31 cellular contexts compared by ENCODE assay signal in the genomic region with DNA sequence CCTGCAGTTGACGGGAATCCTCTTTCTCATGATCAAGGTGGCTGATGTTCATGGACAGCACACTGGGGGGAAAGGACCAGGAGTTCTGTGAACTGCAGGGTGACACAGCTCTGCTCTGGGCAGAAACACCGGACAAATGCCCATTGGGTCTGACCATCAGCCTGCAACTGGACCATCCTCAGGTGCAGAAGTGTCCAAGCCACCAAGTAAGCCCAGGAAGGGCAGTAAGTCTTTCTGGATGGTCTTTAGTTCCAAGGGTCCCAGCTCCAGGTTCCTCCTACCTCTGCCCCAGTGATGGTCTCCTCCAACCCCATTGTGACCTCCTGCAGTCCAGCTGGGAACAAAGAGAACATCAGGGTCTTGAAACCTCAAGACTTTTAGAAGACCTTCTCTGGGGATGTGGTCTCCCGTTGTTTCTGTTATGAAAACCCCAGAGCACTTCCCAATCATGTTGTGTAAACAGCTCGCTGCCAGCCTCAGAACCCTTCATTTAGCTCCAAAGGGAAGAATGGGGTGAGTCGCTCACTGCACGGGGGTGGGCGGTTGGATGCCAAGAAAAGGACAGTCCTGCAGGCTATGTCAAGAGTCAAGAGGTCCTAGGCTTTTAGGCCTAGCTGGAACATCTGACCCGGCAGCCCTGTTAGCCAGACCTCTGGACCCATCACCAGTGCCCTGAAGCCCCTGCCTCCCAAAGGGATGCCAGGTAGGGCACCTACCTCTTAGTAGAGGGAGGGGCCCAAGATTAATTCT. TPM values are rescaled to one million over a fixed set of nuclear protein-coding genes. Genes with fewer than 3 reads are reported as not detected.
DNase-seq lines count a peak whose midpoint lies in the region; ATAC-seq and TF ChIP-seq lines count a peak whose summit lies in the region.
"Had no signal": no experiment of that assay in that cellular context is flagged by ENCODE, and none has a peak within 500 bp of the region (broad histone marks: within the 10 kb centered on the region; RNA-seq: fewer than 3 reads in every experiment).

No MANE protein-coding gene starts in this region.

- CTCF ChIA-PET in activated CD4-positive, alpha-beta T cell treated with anti-CD3 and anti-CD28 coated beads for 36 hours (lab: Charles Lee) = interaction anchor here (0.9 to 4.1 kb wide), 10 partner anchors 12 to 89 kb away, joined by 3 to 52 read pairs (median 8); no protein-coding TSS in a partner anchor
- CTCF ChIA-PET in MCF 10A (lab: Yijun Ruan, JAX) = interaction anchor here (0.5 to 3.4 kb wide), 7 partner anchors 11 to 1119 kb away, joined by 3 to 24 read pairs (median 4); no protein-coding TSS in a partner anchor
- CTCF ChIA-PET in mammary epithelial cell (lab: Charles Lee; ENCODE audit: low non-redundant PET) = no interaction called here

- H4K20me1 ChIP-seq in mammary epithelial cell (ENCODE audit: insufficient read depth, low read length) (no peaks in the 10 kb centered on the region), osteoblast (ENCODE audit: insufficient read depth, low read length) (no peaks in the 10 kb centered on the region)

- H3K4me1 Mint-ChIP-seq in activated CD4-positive, alpha-beta T cell treated with anti-CD3 and anti-CD28 coated beads for 36 hours = peaks cover 78% of the 10 kb centered on the region
- no peaks in the 10 kb centered on the region for H3K4me1 Mint-ChIP-seq in MCF 10A (ENCODE audit: insufficient read depth, unreplicated experiment)
- peaks cover 71% of the 10 kb centered on the region for H3K4me1 Mint-ChIP-seq in activated naive CD8-positive, alpha-beta T cell treated with anti-CD3 and anti-CD28 coated beads, Interleukin-2, amount 50 U/mL, for 24 hours

- H3K4me2 ChIP-seq in mammary epithelial cell (ENCODE audit: insufficient read depth, low read depth, low read length) (no peak overlapping the region), osteoblast (ENCODE audit: insufficient read depth, low read length) (no peak overlapping the region)

- H3K27me3 Mint-ChIP-seq in activated CD4-positive, alpha-beta T cell treated with anti-CD3 and anti-CD28 coated beads for 36 hours = no peaks in the 10 kb centered on the region
- H3K27me3 Mint-ChIP-seq in MCF 10A (ENCODE audit: insufficient read depth, unreplicated experiment) = no peaks in the 10 kb centered on the region
- H3K27me3 Mint-ChIP-seq in activated naive CD8-positive, alpha-beta T cell treated with anti-CD3 and anti-CD28 coated beads, Interleukin-2, amount 50 U/mL, for 24 hours = no peaks in the 10 kb centered on the region

- H3K79me2 ChIP-seq in mammary epithelial cell (ENCODE audit: insufficient read depth, low read length) (no peaks in the 10 kb centered on the region), osteoblast (ENCODE audit: insufficient read depth, low read length) (no peaks in the 10 kb centered on the region)

- H3K9ac ChIP-seq in mammary epithelial cell (ENCODE audit: insufficient read depth, low read length) = no peak overlapping the region

- DNase-seq in activated CD4-positive, alpha-beta T cell treated with anti-CD3 and anti-CD28 coated beads for 36 hours = no peak
- no peak for DNase-seq in activated CD4-positive, alpha-beta T cell treated with anti-CD3 and anti-CD28 coated beads, Interleukin-2, amount 50 U/mL, for 1 hour
- DNase-seq in MCF 10A (ENCODE audit: unreplicated experiment) = peak; percentile 36
- DNase-seq in mammary epithelial cell = no peak
- no peak for DNase-seq in activated naive CD8-positive, alpha-beta T cell treated with anti-CD3 and anti-CD28 coated beads, Interleukin-2, amount 50 U/mL, for 24 hours
- no peak for DNase-seq in hepatic stellate cell (ENCODE audit: low spot score)
- DNase-seq in stimulated activated CD4-positive, alpha-beta T cell treated with anti-CD3 and anti-CD28 coated beads, Interleukin-4, amount 100 ng/mL, for 4 hours = no peak
- DNase-seq in osteoblast (ENCODE audit: insufficient read length, low spot score, missing footprints) = no peak
- DNase-seq: activated CD4-positive, alpha-beta T cell treated with anti-CD3 and anti-CD28 coated beads for 48 hours; activated CD8-positive, alpha-beta memory T cell treated with anti-CD3 and anti-CD28 coated beads, Interleukin-2, amount 50 U/mL, for 4 hours; amniotic stem cell; C1 segment of cervical spinal cord; DND-41; esophagus squamous epithelium; foreskin keratinocyte; GF-D8; head of caudate nucleus; MM.1S; natural killer cell; NCI-H1105 treated with DMSO at 0.1 percent for 48 hours; NCI-H187 treated with DMSO at 0.1 percent for 48 hours; NCI-H2171; NCI-H510A; stimulated activated CD4-positive, alpha-beta T cell treated with anti-CD3 and anti-CD28 coated beads, Interleukin-15, amount 100 ng/mL, for 24 hours; T-helper 9 cell; upper lobe of left lung had no signal

- H2AFZ ChIP-seq in mammary epithelial cell (ENCODE audit: low read depth, low read length) (no peak overlapping the region), osteoblast (ENCODE audit: low read length) (no peak overlapping the region)

- intact Hi-C loops in activated CD4-positive, alpha-beta T cell treated with anti-CD3 and anti-CD28 coated beads for 36 hours (cut with DNase I, micrococcal nuclease) = no loop called here
- intact Hi-C loops in MCF 10A (cut with micrococcal nuclease) (no loop called here), mammary epithelial cell (cut with micrococcal nuclease) (no loop called here)

- no peaks in the 10 kb centered on the region for H3K36me3 Mint-ChIP-seq in activated CD4-positive, alpha-beta T cell treated with anti-CD3 and anti-CD28 coated beads for 36 hours (ENCODE audit: low read depth)
- no peaks in the 10 kb centered on the region for H3K36me3 Mint-ChIP-seq in MCF 10A (ENCODE audit: insufficient read depth, unreplicated experiment)
- H3K36me3 Mint-ChIP-seq in activated naive CD8-positive, alpha-beta T cell treated with anti-CD3 and anti-CD28 coated beads, Interleukin-2, amount 50 U/mL, for 24 hours (ENCODE audit: low read depth) = no peaks in the 10 kb centered on the region
- H3K36me3 Mint-ChIP-seq: brain; natural killer cell; stimulated activated memory B cell treated with anti-CD40 and anti-IgM and Interleukin-4, amounts not matched to agents 10 μg/mL and 1 μg/mL and 100 μg/mL, for 72 hours had no signal

- H3K27me3 ChIP-seq in mammary epithelial cell (ENCODE audit: insufficient read depth, low read length) (no peaks in the 10 kb centered on the region), osteoblast (ENCODE audit: insufficient read depth, low read length) (no peaks in the 10 kb centered on the region)

- no peak overlapping the region for H3K4me3 ChIP-seq in mammary epithelial cell (replicated peaks in 1 of 3; ENCODE audit: insufficient read depth in 1 of 3, low read depth in 2 of 3, low read length in 3 of 3)
- H3K4me3 ChIP-seq in osteoblast (ENCODE audit: insufficient read depth, low read length) = no peak overlapping the region
- H3K4me3 ChIP-seq: dorsolateral prefrontal cortex, esophagus squamous epithelium, upper lobe of left lung had no signal

- in situ Hi-C loops in mammary epithelial cell (cut with MboI; ENCODE audit: low sequenced_read_pairs in 2 of 2) = no loop called here

- H3K27ac ChIP-seq in mammary epithelial cell (ENCODE audit: insufficient read depth, low read depth, low read length) (no peak overlapping the region), osteoblast (ENCODE audit: low read depth, low read length) (no peak overlapping the region)
- H3K27ac ChIP-seq: 22Rv1, dorsolateral prefrontal cortex, esophagus squamous epithelium, foreskin keratinocyte, upper lobe of left lung, VCaP had no signal

- TF ChIP-seq CTCF in MCF 10A (IDR thresholded peaks at IDR 0.05; ENCODE audit: unreplicated experiment) (no peak), mammary epithelial cell (conservative IDR thresholded peaks at IDR 0.05 in 1 of 2, IDR thresholded peaks at IDR 0.05 in 1 of 2; ENCODE audit: extremely low read depth in 1 of 2, insufficient read depth in 1 of 2, low read depth in 1 of 2, low read length in 2 of 2) (no peak), osteoblast (IDR thresholded peaks at IDR 0.05; ENCODE audit: extremely low read depth, low read depth, low read length) (no peak)

- no peak overlapping the region for H3K4me3 Mint-ChIP-seq in activated CD4-positive, alpha-beta T cell treated with anti-CD3 and anti-CD28 coated beads for 36 hours
- no peak overlapping the region for H3K4me3 Mint-ChIP-seq in MCF 10A (ENCODE audit: unreplicated experiment)
- H3K4me3 Mint-ChIP-seq in activated naive CD8-positive, alpha-beta T cell treated with anti-CD3 and anti-CD28 coated beads, Interleukin-2, amount 50 U/mL, for 24 hours = no peak overlapping the region
- H3K4me3 Mint-ChIP-seq: brain, natural killer cell had no signal

- BruUV-seq in MCF 10A (replicated peaks; lab: Mats Ljungman, UMichigan) = no TSS peak
- no TSS peak for BruUV-seq in mammary epithelial cell (replicated peaks; lab: Mats Ljungman, UMichigan)

- dilution Hi-C loops in mammary epithelial cell (cut with HindIII; ENCODE audit: low sequenced_read_pairs) = no loop called here

- WGBS in mammary epithelial cell (ENCODE audit: low coverage, missing lambda C conversion rate) = 77% methylated on average over 7 of the region's 8 CpGs

- H3K36me3 ChIP-seq in mammary epithelial cell (ENCODE audit: insufficient read depth, low read length) = no peaks in the 10 kb centered on the region
- H3K36me3 ChIP-seq in osteoblast (ENCODE audit: insufficient read depth, low read length) = no peaks in the 10 kb centered on the region
- H3K36me3 ChIP-seq: esophagus squamous epithelium, upper lobe of left lung had no signal

- H3K27ac Mint-ChIP-seq in activated CD4-positive, alpha-beta T cell treated with anti-CD3 and anti-CD28 coated beads for 36 hours = peak overlapping the region; percentile 89
- no peak overlapping the region for H3K27ac Mint-ChIP-seq in MCF 10A (ENCODE audit: low read depth, unreplicated experiment)
- peak overlapping the region; percentile 86 for H3K27ac Mint-ChIP-seq in activated naive CD8-positive, alpha-beta T cell treated with anti-CD3 and anti-CD28 coated beads, Interleukin-2, amount 50 U/mL, for 24 hours

- no peaks in the 10 kb centered on the region for H3K9me3 ChIP-seq in mammary epithelial cell (replicated peaks; ENCODE audit: insufficient read depth, low read length)
- no peaks in the 10 kb centered on the region for H3K9me3 ChIP-seq in osteoblast (ENCODE audit: low read depth, low read length)
- H3K9me3 ChIP-seq: esophagus squamous epithelium, upper lobe of left lung had no signal

- peaks cover 7% of the 10 kb centered on the region for H3K4me1 ChIP-seq in mammary epithelial cell (ENCODE audit: insufficient read depth, low read length)
- H3K4me1 ChIP-seq in osteoblast (ENCODE audit: insufficient read depth, low read length) = peaks cover 9% of the 10 kb centered on the region
- H3K4me1 ChIP-seq: foreskin keratinocyte had no signal

- POLR2A ChIA-PET in activated CD4-positive, alpha-beta T cell treated with anti-CD3 and anti-CD28 coated beads for 36 hours (lab: Charles Lee) = interaction anchor here (0.6 to 3.0 kb wide), 4 partner anchors 28 to 40 kb away, joined by 3 to 16 read pairs (median 4); no protein-coding TSS in a partner anchor
- POLR2A ChIA-PET in MCF 10A (lab: Yijun Ruan, JAX) = interaction anchor here (0.8 to 1.6 kb wide), 2 partner anchors 28 to 29 kb away, joined by 3 to 5 read pairs; no protein-coding TSS in a partner anchor

- H3K9me3 Mint-ChIP-seq in activated CD4-positive, alpha-beta T cell treated with anti-CD3 and anti-CD28 coated beads for 36 hours (ENCODE audit: low read depth) = no peaks in the 10 kb centered on the region
- no peaks in the 10 kb centered on the region for H3K9me3 Mint-ChIP-seq in MCF 10A (ENCODE audit: unreplicated experiment)
- H3K9me3 Mint-ChIP-seq in activated naive CD8-positive, alpha-beta T cell treated with anti-CD3 and anti-CD28 coated beads, Interleukin-2, amount 50 U/mL, for 24 hours = no peaks in the 10 kb centered on the region
- H3K9me3 Mint-ChIP-seq: natural killer cell; stimulated activated memory B cell treated with anti-CD40 and anti-IgM and Interleukin-4, amounts not matched to agents 10 μg/mL and 1 μg/mL and 100 μg/mL, for 72 hours had no signal

- no peak for ATAC-seq in activated CD4-positive, alpha-beta T cell treated with anti-CD3 and anti-CD28 coated beads for 36 hours
- no peak for ATAC-seq in activated naive CD8-positive, alpha-beta T cell treated with anti-CD3 and anti-CD28 coated beads, Interleukin-2, amount 50 U/mL, for 24 hours
- ATAC-seq: foreskin keratinocyte had no signal

RNA-seq across cellular contexts. Expression of gene TCF7, which starts 41.8 kb away (rescaled TPM):
- 100 to 1,000 TPM in 1 of 2 experiments, 10 to 100 TPM in 1; 94.8 to 117 TPM for total RNA-seq in activated CD4-positive, alpha-beta T cell treated with anti-CD3 and anti-CD28 coated beads for 36 hours
- total RNA-seq in MCF 10A (2022) = 0.29 and 0.42 TPM in 2 replicates
- 1 to 10 TPM; 3.3 to 6.5 TPM for total RNA-seq in mammary epithelial cell
- polyA plus RNA-seq in mammary epithelial cell = 2.0 TPM
- polyA minus RNA-seq in mammary epithelial cell = 18.8 TPM
- 2.9 and 3.3 TPM in 2 replicates for total RNA-seq in osteoblast

Comparison
In these comparisons a context has a peak if more than half of its experiments do, and no peak if none do; other contexts are left out.
1. RNA of gene TCF7, which starts 41.8 kb away (total RNA-seq): 94.8 to 117 TPM in activated CD4-positive, alpha-beta T cell treated with anti-CD3 and anti-CD28 coated beads for 36 hours; 3.3 to 6.5 TPM in mammary epithelial cell, 2.9 to 3.3 TPM in osteoblast and 0.29 to 0.42 TPM in MCF 10A; every median in the first group is over 10 times any median in the second.